ENCODE assay signal across 8 cellular contexts in genomic region chr11:120563698-120564572, GRCh38. TPM values are rescaled to one million over a fixed set of nuclear protein-coding genes. Genes with fewer than 3 reads are reported as not detected.
A peak's percentile ranks its signal among the peaks of the same experiment; 100 is the strongest.
DNase-seq lines count a peak whose midpoint lies in the region; ATAC-seq and TF ChIP-seq lines count a peak whose summit lies in the region.

No MANE protein-coding gene starts in this region.

- no peaks in the 10 kb centered on the region for H3K9me3 ChIP-seq in esophagus (ENCODE audit: control insufficient read depth in 2 of 2, insufficient read depth in 1 of 2, low read depth in 1 of 2, low read length in 1 of 2)

- H3K36me3 Mint-ChIP-seq in nephron progenitor cell (ENCODE audit: low read depth): no peaks in the 10 kb centered on the region
- H3K36me3 Mint-ChIP-seq in HFFc6 (ENCODE audit: low read depth): no peaks in the 10 kb centered on the region

- WGBS in esophagus, 2 donors: 23 to 26% methylated on average over 39 to 53 of the region's 53 CpGs

- H3K36me3 ChIP-seq in esophagus (ENCODE audit: control insufficient read depth in 2 of 2, insufficient read depth in 2 of 2, low read length in 1 of 2): no peaks in the 10 kb centered on the region

- no peak for ATAC-seq in HG02759 (IDR thresholded peaks at IDR 0.05; ENCODE audit: unreplicated experiment)
- no peak for ATAC-seq in GM18861 (IDR thresholded peaks at IDR 0.05; ENCODE audit: unreplicated experiment)

- TF ChIP-seq CTCF in nephron progenitor cell (IDR thresholded peaks at IDR 0.05) (no peak), HFFc6 (IDR thresholded peaks at IDR 0.05) (no peak)

- H3K4me3 ChIP-seq in esophagus (ENCODE audit: low read depth in 1 of 2, low read length in 2 of 2): peak overlapping the region; percentile 19 to 43

- H3K4me1 Mint-ChIP-seq in nephron progenitor cell (peaks cover 51% of the 10 kb centered on the region), HFFc6 (ENCODE audit: low read depth) (peaks cover 15% of the 10 kb centered on the region)

- H3K27me3 Mint-ChIP-seq in nephron progenitor cell (ENCODE audit: low read depth, poor library complexity) (peaks cover 61% of the 10 kb centered on the region), HFFc6 (ENCODE audit: insufficient read depth) (peaks cover 15% of the 10 kb centered on the region)

- H3K27me3 ChIP-seq in esophagus (ENCODE audit: control insufficient read depth in 1 of 2, insufficient read depth in 2 of 2, low read length in 2 of 2): peaks cover 0 to 13% of the 10 kb centered on the region in 2 donors

- no peaks in the 10 kb centered on the region for H3K9me3 Mint-ChIP-seq in nephron progenitor cell
- no peaks in the 10 kb centered on the region for H3K9me3 Mint-ChIP-seq in HFFc6

- peaks cover 3 to 4% of the 10 kb centered on the region in 2 donors for H3K4me1 ChIP-seq in esophagus (ENCODE audit: control insufficient read depth in 2 of 2, insufficient read depth in 2 of 2, low read length in 1 of 2)

- DNase-seq in Ammon's horn (ENCODE audit: low spot score) (peak; percentile 92), NCI-H2029 treated with DMSO at 0.1 percent for 48 hours (lab: John Stamatoyannopoulos, UW) (peak; percentile 6), nephron progenitor cell (peak; percentile 68), HFFc6 (no peak), NCI-H226 (no peak)

- no peak overlapping the region for H3K27ac ChIP-seq in esophagus (ENCODE audit: low read depth in 2 of 2, low read length in 1 of 2)

- H3K4me3 Mint-ChIP-seq in nephron progenitor cell (peak overlapping the region; percentile 62), HFFc6 (no peak overlapping the region)

- H3K27ac Mint-ChIP-seq in nephron progenitor cell: no peak overlapping the region
- no peak overlapping the region for H3K27ac Mint-ChIP-seq in HFFc6

RNA-seq across cellular contexts. Expression of gene GRIK4, which starts 52.4 kb away (rescaled TPM):
- polyA plus RNA-seq in esophagus: under 1 TPM; 0.09 to 0.12 TPM
- not detected for total RNA-seq in HFFc6 (2021; fragmentation: NEBNext Ultra II Directional; extraction: Animal tissue kit (Norgen Biotek cat#: 25700))

Comparison
In these comparisons a context has a peak if more than half of its experiments do, and no peak if none do; other contexts are left out.
1. DNase-seq: peak in Ammon's horn (single experiment), NCI-H2029 treated with DMSO at 0.1 percent for 48 hours (single experiment) and nephron progenitor cell (single experiment); none in HFFc6 (single experiment) and NCI-H226 (single experiment).